ENCODE assay signal across 8 cellular contexts in genomic region chr11:61158691-61159381, GRCh38. TPM values are rescaled to one million over a fixed set of nuclear protein-coding genes. Genes with fewer than 3 reads are reported as not detected.
DNase-seq lines count a peak whose midpoint lies in the region; ATAC-seq and TF ChIP-seq lines count a peak whose summit lies in the region.

No MANE protein-coding gene starts in this region.

- H3K4me3 ChIP-seq in right atrium auricular region = no peak overlapping the region
- no peak overlapping the region for H3K4me3 ChIP-seq in body of pancreas
- H3K4me3 ChIP-seq in mucosa of descending colon = no peak overlapping the region

- ATAC-seq in Right ventricle myocardium inferior (no peak), body of pancreas (no peak), mucosa of descending colon (peak; percentile 34), GM19467 (IDR thresholded peaks at IDR 0.05; ENCODE audit: unreplicated experiment) (no peak), GM18870 (IDR thresholded peaks at IDR 0.05; ENCODE audit: unreplicated experiment) (no peak)

- H3K4me1 ChIP-seq in right atrium auricular region (peaks cover 0 to 35% of the 10 kb centered on the region in 2 donors), body of pancreas (peaks cover 52% of the 10 kb centered on the region), mucosa of descending colon (ENCODE audit: low read depth) (peaks cover 41% of the 10 kb centered on the region)

- H3K27me3 ChIP-seq in right atrium auricular region = no peaks in the 10 kb centered on the region
- no peaks in the 10 kb centered on the region for H3K27me3 ChIP-seq in body of pancreas

- TF ChIP-seq CTCF in right atrium auricular region (IDR thresholded peaks at IDR 0.05) = no peak
- no peak for TF ChIP-seq CTCF in body of pancreas (IDR thresholded peaks at IDR 0.05)
- no peak for TF ChIP-seq CTCF in mucosa of descending colon (IDR thresholded peaks at IDR 0.05)

- intact Hi-C loops in Right ventricle myocardium inferior (cut with DNase I) = no loop called here
- intact Hi-C loops in body of pancreas (cut with DNase I) = no loop called here
- intact Hi-C loops in mucosa of descending colon (cut with DNase I, micrococcal nuclease) = no loop called here

- H3K9me3 ChIP-seq in right atrium auricular region = peaks cover 0 to 14% of the 10 kb centered on the region in 2 donors
- H3K9me3 ChIP-seq in body of pancreas = no peaks in the 10 kb centered on the region
- H3K9me3 ChIP-seq in mucosa of descending colon = no peaks in the 10 kb centered on the region

- peak overlapping the region; percentile 44 to 70 for H3K27ac ChIP-seq in right atrium auricular region
- peak overlapping the region in 3 of 4 donors; percentile 58 to 98 (median 70) for H3K27ac ChIP-seq in body of pancreas

- DNase-seq in right atrium auricular region (ENCODE audit: low spot score) = no peak
- DNase-seq in Right ventricle myocardium inferior (ENCODE audit: missing footprints) = no peak
- DNase-seq in body of pancreas = no peak
- DNase-seq in mucosa of descending colon = no peak
- no peak for DNase-seq in NOMO-1 treated with DMSO at 0.1 percent for 48 hours (lab: John Stamatoyannopoulos, UW; ENCODE audit: unreplicated experiment)
- no peak for DNase-seq in NCI-H2107 (lab: John Stamatoyannopoulos, UW)

- TF ChIP-seq POLR2A in body of pancreas (IDR thresholded peaks at IDR 0.05) = no peak

- peaks cover 4% of the 10 kb centered on the region for H3K36me3 ChIP-seq in right atrium auricular region
- no peaks in the 10 kb centered on the region for H3K36me3 ChIP-seq in body of pancreas (replicated peaks in 1 of 2; ENCODE audit: insufficient read depth in 1 of 2, low read depth in 2 of 2)
- H3K36me3 ChIP-seq in mucosa of descending colon (ENCODE audit: low read depth) = no peaks in the 10 kb centered on the region

- 6 to 10% methylated on average over 3 of the region's 3 CpGs for WGBS in body of pancreas, 2 donors

RNA-seq across cellular contexts. Expression of gene VPS37C, which starts 2.4 kb away (rescaled TPM):
- total RNA-seq in right atrium auricular region (10 to 100 TPM; 12.9 to 28.8 TPM), Right ventricle myocardium inferior (16.5 TPM), body of pancreas (10 to 100 TPM; 13.2 to 21.1 TPM), mucosa of descending colon (10 to 100 TPM; 28.5 to 30.8 (median 28.5) TPM)

RNA-seq across cellular contexts. Expression of gene PGA3, which starts 44.5 kb away (rescaled TPM):
- under 1 TPM; 0.33 to 0.55 TPM for total RNA-seq in right atrium auricular region
- total RNA-seq in Right ventricle myocardium inferior = 1.2 TPM
- total RNA-seq in body of pancreas = 10 to 100 TPM in 1 of 2 donors, not detected in 1; 26.4 TPM
- 1 to 10 TPM in 1 of 3 donors, not detected in 2; 1.1 TPM for total RNA-seq in mucosa of descending colon

RNA-seq across cellular contexts. Expression of gene CD5, which starts 56.5 kb away (rescaled TPM):
- total RNA-seq in right atrium auricular region = 1 to 10 TPM in 1 of 2 donors, under 1 TPM in 1; 0.75 to 1.6 TPM
- total RNA-seq in Right ventricle myocardium inferior = not detected
- under 1 TPM; 0.33 to 0.52 TPM for total RNA-seq in body of pancreas
- 1 to 10 TPM; 1.2 to 3.4 (median 1.5) TPM for total RNA-seq in mucosa of descending colon
